In genomic region chr5:99088309-99088708, GRCh38 we compare ENCODE assay signal across 1 cellular context.
TF ChIP-seq lines count a peak whose summit lies in the region.

No MANE protein-coding gene starts in this region.

TF ChIP-seq in HepG2, 621 proteins besides CTCF, POLR2A, EP300 and RAD21 (continued from another document):
- TF ChIP-seq ZNF318 (CRISPR knock-in tag; IDR thresholded peaks at IDR 0.05) (no peak), ZSCAN25 (CRISPR knock-in tag; IDR thresholded peaks at IDR 0.05) (no peak), MAF1 (CRISPR knock-in tag; IDR thresholded peaks at IDR 0.05; ENCODE audit: borderline replicate concordance) (no peak)
